Comparison of ENCODE assay signal across 8 cellular contexts in genomic region chr5:82692826-82693225, GRCh38.
"Had no signal": no experiment of that assay in that cellular context is flagged by ENCODE, and none has a peak within 500 bp of the region (broad histone marks: within the 10 kb centered on the region; RNA-seq: fewer than 3 reads in every experiment).

No MANE protein-coding gene starts in this region.

- H3K4me3 Mint-ChIP-seq: HFFc6 had no signal

- ATAC-seq: HCT116, K562 had no signal

- H2AFZ ChIP-seq: GM23248 had no signal

- H3K36me3 ChIP-seq: HAP-1 had no signal

- H3K4me1 ChIP-seq: HAP-1 had no signal

- H3K27ac ChIP-seq: GM23248 had no signal

- H3K27ac Mint-ChIP-seq: HFFc6 had no signal

- H3K9ac ChIP-seq: GM23248 had no signal

- H3K9me3 ChIP-seq: HAP-1 had no signal

- H3K4me3 ChIP-seq: GM23248, HAP-1, K562 had no signal

- H3K9me3 Mint-ChIP-seq: HFFc6 had no signal

- DNase-seq: GM23248, GOT3, H7, HFFc6, IMR-90 had no signal
